Comparison of ENCODE assay signal across 23 cellular contexts in the genomic region with DNA sequence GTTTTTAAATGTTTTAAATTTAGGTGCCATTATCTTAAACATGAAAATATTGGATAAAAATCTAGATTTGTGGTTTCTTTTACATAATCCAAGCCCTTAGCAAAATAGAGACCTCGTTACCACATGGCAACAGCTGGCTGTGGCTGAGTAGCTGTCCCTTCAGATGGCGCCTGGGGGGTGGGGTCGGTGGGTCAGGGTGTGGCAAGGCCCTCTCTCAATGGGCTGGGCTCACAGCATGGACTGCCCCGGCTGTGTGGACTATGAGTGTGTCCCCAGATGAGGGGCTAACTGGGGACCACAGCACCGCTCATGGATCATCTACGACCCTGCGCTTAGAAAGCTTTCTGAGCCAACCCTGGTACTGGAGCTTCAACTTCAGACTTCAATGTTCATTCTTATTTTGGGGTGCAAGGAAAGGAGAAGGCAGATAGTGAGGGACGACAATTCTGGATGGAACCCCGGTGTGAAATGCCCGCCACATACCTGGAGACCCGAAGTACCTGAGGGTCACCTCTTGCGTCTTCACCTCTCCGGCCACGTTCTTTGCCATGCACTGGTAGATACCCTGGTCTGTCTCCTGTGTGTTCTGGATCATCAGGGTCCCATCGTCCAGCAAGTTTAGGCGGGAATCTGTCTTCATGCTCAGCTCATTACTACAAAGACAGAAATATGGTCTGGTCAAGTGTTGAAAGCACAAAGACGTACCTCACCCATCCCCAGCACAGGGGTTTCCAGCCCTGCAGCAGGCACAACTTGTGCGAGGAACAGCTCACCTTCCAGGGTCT.
DNase-seq lines count a peak whose midpoint lies in the region; ATAC-seq and TF ChIP-seq lines count a peak whose summit lies in the region.
"Had no signal": no experiment of that assay in that cellular context is flagged by ENCODE, and none has a peak within 500 bp of the region (broad histone marks: within the 10 kb centered on the region; RNA-seq: fewer than 3 reads in every experiment).

No MANE protein-coding gene starts in this region.

- no peaks in the 10 kb centered on the region for H3K27me3 Mint-ChIP-seq in CD14-positive monocyte (ENCODE audit: low read depth in 3 of 3)
- H3K27me3 Mint-ChIP-seq: CD8-positive, alpha-beta memory T cell had no signal

- intact Hi-C loops in cardiac septum (cut with DNase I), result no loop called here
- intact Hi-C loops in sciatic nerve (cut with DNase I), result no loop called here
- intact Hi-C loops in CD14-positive monocyte (cut with micrococcal nuclease), result no loop called here

- H3K4me1 ChIP-seq in right atrium auricular region, result no peaks in the 10 kb centered on the region
- H3K4me1 ChIP-seq: Peyer's patch had no signal

- no peak overlapping the region for H3K4me3 ChIP-seq in right atrium auricular region
- H3K4me3 ChIP-seq: Peyer's patch, SJSA1 had no signal

- no peak overlapping the region for H3K4me3 Mint-ChIP-seq in CD14-positive monocyte
- H3K4me3 Mint-ChIP-seq: CD8-positive, alpha-beta memory T cell had no signal

- no peaks in the 10 kb centered on the region for H3K9me3 ChIP-seq in right atrium auricular region
- H3K9me3 ChIP-seq: Peyer's patch, SJSA1 had no signal

- no peaks in the 10 kb centered on the region for H3K36me3 Mint-ChIP-seq in CD14-positive monocyte
- H3K36me3 Mint-ChIP-seq: CD8-positive, alpha-beta memory T cell had no signal

- no peak overlapping the region for H3K27ac ChIP-seq in right atrium auricular region
- H3K27ac ChIP-seq: 22Rv1, Peyer's patch, SJSA1 had no signal

- peaks cover 0 to under 1% (median 0%) of the 10 kb centered on the region in 7 donors for H3K9me3 Mint-ChIP-seq in CD14-positive monocyte

- H3K4me1 Mint-ChIP-seq in CD14-positive monocyte, result no peaks in the 10 kb centered on the region
- H3K4me1 Mint-ChIP-seq: CD8-positive, alpha-beta memory T cell had no signal

- ATAC-seq in sciatic nerve (no peak), HG03108 (IDR thresholded peaks at IDR 0.05; ENCODE audit: unreplicated experiment) (no peak), GM21515 (IDR thresholded peaks at IDR 0.05; ENCODE audit: unreplicated experiment) (no peak)

- H3K27ac Mint-ChIP-seq in CD14-positive monocyte, result no peak overlapping the region
- H3K27ac Mint-ChIP-seq: CD8-positive, alpha-beta memory T cell had no signal

- DNase-seq in right atrium auricular region (ENCODE audit: low spot score) (peak; percentile 46), cardiac septum (ENCODE audit: low spot score) (no peak), mesenteric fat pad (ENCODE audit: low spot score) (peak; percentile 71), sciatic nerve (ENCODE audit: low spot score) (peak; percentile 47), CD14-positive monocyte (ENCODE audit: low spot score) (no peak), NCI-H1436 treated with DMSO at 0.1 percent for 48 hours (lab: John Stamatoyannopoulos, UW) (no peak)
- DNase-seq: AML-193; C1 segment of cervical spinal cord; CD8-positive, alpha-beta memory T cell; DMS53; GDM1; H7; Kasumi-1; NCI-H1092; NCI-H1436; NCI-H2029; NCI-H2227 treated with DMSO at 0.1 percent for 48 hours; NCI-H510A; Peyer's patch had no signal

- TF ChIP-seq CTCF in right atrium auricular region (IDR thresholded peaks at IDR 0.05) (no peak), CD14-positive monocyte (IDR thresholded peaks at IDR 0.05) (no peak)

- no peaks in the 10 kb centered on the region for H3K27me3 ChIP-seq in right atrium auricular region
- H3K27me3 ChIP-seq: Peyer's patch, SJSA1 had no signal

- peaks cover 36% of the 10 kb centered on the region for H3K36me3 ChIP-seq in right atrium auricular region

Comparison
In these comparisons a context has a peak if more than half of its experiments do, and no peak if none do; other contexts are left out.
1. DNase-seq: peak in right atrium auricular region (single experiment), mesenteric fat pad (single experiment) and sciatic nerve (single experiment); none in cardiac septum (single experiment), CD14-positive monocyte (single experiment) and NCI-H1436 treated with DMSO at 0.1 percent for 48 hours (single experiment).